12 cellular contexts compared by ENCODE assay signal in the genomic region with DNA sequence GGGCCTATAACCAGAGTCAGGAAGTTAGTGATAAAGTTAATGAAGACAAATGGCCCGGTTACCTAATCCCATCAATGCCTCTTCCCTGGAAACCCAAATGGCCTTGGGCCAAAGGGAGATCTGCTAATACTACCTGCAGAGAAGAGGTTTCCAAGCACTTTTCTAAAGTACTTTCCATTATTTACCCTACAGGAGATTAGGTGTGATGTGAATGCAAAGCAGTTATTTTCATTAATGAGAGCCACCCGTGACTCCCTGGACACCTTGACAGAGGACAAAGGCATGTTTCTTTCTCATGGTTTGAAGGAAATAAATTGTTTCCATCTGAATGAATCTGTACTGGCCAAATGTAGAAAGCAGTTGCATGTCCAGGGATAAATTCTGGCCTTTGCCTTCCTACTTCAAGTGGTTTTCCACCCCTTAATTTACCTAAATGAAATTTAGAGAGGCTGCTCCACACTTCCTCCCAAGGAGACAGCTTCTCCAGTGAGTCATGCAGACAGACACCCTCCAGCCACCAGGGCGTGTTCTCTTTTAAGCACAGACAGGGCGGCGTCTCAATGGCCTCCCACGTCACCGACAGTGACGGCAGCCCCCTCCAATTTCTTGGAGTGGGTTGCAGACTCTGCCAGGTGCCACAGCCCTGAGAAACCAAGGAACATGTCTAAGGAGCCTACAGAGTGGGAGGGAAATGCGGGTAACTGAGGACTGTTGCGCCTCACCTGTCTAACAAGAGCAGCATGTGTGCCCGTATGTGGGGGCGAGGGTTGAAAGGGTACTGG. TPM values are rescaled to one million over a fixed set of nuclear protein-coding genes. Genes with fewer than 3 reads are reported as not detected.
DNase-seq lines count a peak whose midpoint lies in the region; ATAC-seq and TF ChIP-seq lines count a peak whose summit lies in the region.
"Had no signal": no experiment of that assay in that cellular context is flagged by ENCODE, and none has a peak within 500 bp of the region (broad histone marks: within the 10 kb centered on the region; RNA-seq: fewer than 3 reads in every experiment).

No MANE protein-coding gene starts in this region.

- 83 to 87% methylated on average over 12 of the region's 12 CpGs for WGBS in upper lobe of left lung, 2 donors

- peak; percentile 10 for DNase-seq in NCI-H510A treated with DMSO at 0.1 percent for 48 hours (lab: John Stamatoyannopoulos, UW)
- no peak for DNase-seq in NCI-H510A (lab: John Stamatoyannopoulos, UW)
- DNase-seq in NT2/D1 (ENCODE audit: low read depth, low spot score): peak; percentile 40
- peak; percentile 41 for DNase-seq in fibroblast of the conjunctiva (ENCODE audit: low read depth)
- peak in 1 of 2 donors; percentile 25 for DNase-seq in upper lobe of left lung
- no peak for DNase-seq in OCI-LY7 (ENCODE audit: low spot score)
- no peak for DNase-seq in T-helper 1 cell
- DNase-seq: activated T-cell treated with anti-CD3 and anti-CD28 coated beads, Interleukin-2, amount 50 U/mL, for 1 hour; AML-193; hippocampal formation; stimulated activated CD4-positive, alpha-beta T cell treated with anti-CD3 and anti-CD28 coated beads, Interleukin-15, amount 100 ng/mL, for 24 hours had no signal

- intact Hi-C loops in OCI-LY7 (cut with micrococcal nuclease; ENCODE audit: unreplicated experiment): no loop called here

- H3K4me1 ChIP-seq in NT2/D1 (ENCODE audit: insufficient read depth, insufficient read length): no peaks in the 10 kb centered on the region
- peaks cover 0 to 6% (median 4%) of the 10 kb centered on the region in 4 donors for H3K4me1 ChIP-seq in upper lobe of left lung
- H3K4me1 ChIP-seq in OCI-LY7 (ENCODE audit: insufficient read depth, low read length, poor library complexity, severe bottlenecking): no peaks in the 10 kb centered on the region

- POLR2A ChIA-PET in OCI-LY7 (lab: Charles Lee): interaction anchor here (0.6 to 1.1 kb wide), 4 partner anchors 10 to 518 kb away, joined by 3 to 7 read pairs (median 4); no protein-coding TSS in a partner anchor

- CTCF ChIA-PET in OCI-LY7 (lab: Charles Lee; ENCODE audit: unreplicated experiment): no interaction called here

- H3K4me2 ChIP-seq in OCI-LY7 (ENCODE audit: low read length): no peak overlapping the region

- BruUV-seq in OCI-LY7 (replicated peaks; lab: Mats Ljungman, UMichigan): no TSS peak

- no peak overlapping the region for H2AFZ ChIP-seq in OCI-LY7 (ENCODE audit: low read length)

- no peaks in the 10 kb centered on the region for H4K20me1 ChIP-seq in OCI-LY7 (ENCODE audit: insufficient read depth, low read length)

- TF ChIP-seq EP300 in upper lobe of left lung (IDR thresholded peaks at IDR 0.05): no peak

- H3K27ac ChIP-seq in upper lobe of left lung: no peak overlapping the region
- H3K27ac ChIP-seq in OCI-LY7 (ENCODE audit: low read depth, low read length, poor library complexity, severe bottlenecking): no peak overlapping the region

- peak overlapping the region; percentile 56 for H3K9ac ChIP-seq in NT2/D1 (ENCODE audit: insufficient read length, low read depth)

- TF ChIP-seq CTCF in upper lobe of left lung (IDR thresholded peaks at IDR 0.05) (no peak), OCI-LY7 (conservative IDR thresholded peaks at IDR 0.05; ENCODE audit: low read length) (no peak)

- H3K36me3 ChIP-seq in NT2/D1 (ENCODE audit: insufficient read depth, insufficient read length, low read length) (no peaks in the 10 kb centered on the region), upper lobe of left lung (no peaks in the 10 kb centered on the region), OCI-LY7 (ENCODE audit: insufficient read depth, low read length) (no peaks in the 10 kb centered on the region)

- H3K79me2 ChIP-seq in OCI-LY7 (ENCODE audit: insufficient read depth, low read depth, low read length): no peaks in the 10 kb centered on the region

- H3K9me3 ChIP-seq in NT2/D1 (ENCODE audit: insufficient read depth, low read length) (no peaks in the 10 kb centered on the region), upper lobe of left lung (no peaks in the 10 kb centered on the region), OCI-LY7 (ENCODE audit: low read length) (no peaks in the 10 kb centered on the region)

- H3K27me3 ChIP-seq in NT2/D1 (ENCODE audit: insufficient read depth, insufficient read length) (no peaks in the 10 kb centered on the region), upper lobe of left lung (no peaks in the 10 kb centered on the region)

- TF ChIP-seq POLR2A in upper lobe of left lung (IDR thresholded peaks at IDR 0.05): no peak

- H3K9me2 ChIP-seq in OCI-LY7 (ENCODE audit: insufficient read depth, low read length): no peaks in the 10 kb centered on the region

- H3K4me3 ChIP-seq in NT2/D1 (ENCODE audit: insufficient read length, low read depth): no peak overlapping the region
- no peak overlapping the region for H3K4me3 ChIP-seq in upper lobe of left lung
- H3K4me3 ChIP-seq in OCI-LY7 (ENCODE audit: low read depth, low read length, poor library complexity, severe bottlenecking): no peak overlapping the region

- ATAC-seq in upper lobe of left lung (ENCODE audit: low FRiP score in 2 of 2): peak; percentile 46 to 97
- no peak for ATAC-seq in GM21526 (IDR thresholded peaks at IDR 0.05; ENCODE audit: low FRiP score, unreplicated experiment)

RNA-seq across cellular contexts. Expression of a gene that starts 43.9 kb away (rescaled TPM):
- total RNA-seq in upper lobe of left lung (10 to 100 TPM in 3 of 6 donors, 1 to 10 TPM in 3; 2.1 to 18.8 (median 10.9) TPM), OCI-LY7 (2022) (29.1 and 29.3 TPM in 2 replicates)
- 13.3 and 15.5 TPM in 2 replicates for total RNA-seq in OCI-LY7 (2014; rRNA removed; shearing (Covaris generic))

Comparison
In these comparisons a context has a peak if more than half of its experiments do, and no peak if none do; other contexts are left out.
1. DNase-seq: peak in NCI-H510A treated with DMSO at 0.1 percent for 48 hours (single experiment), NT2/D1 (single experiment) and fibroblast of the conjunctiva (single experiment); none in NCI-H510A (single experiment), OCI-LY7 (single experiment) and T-helper 1 cell (0 of 5).